ENCODE assay signal across 33 cellular contexts in the genomic region with DNA sequence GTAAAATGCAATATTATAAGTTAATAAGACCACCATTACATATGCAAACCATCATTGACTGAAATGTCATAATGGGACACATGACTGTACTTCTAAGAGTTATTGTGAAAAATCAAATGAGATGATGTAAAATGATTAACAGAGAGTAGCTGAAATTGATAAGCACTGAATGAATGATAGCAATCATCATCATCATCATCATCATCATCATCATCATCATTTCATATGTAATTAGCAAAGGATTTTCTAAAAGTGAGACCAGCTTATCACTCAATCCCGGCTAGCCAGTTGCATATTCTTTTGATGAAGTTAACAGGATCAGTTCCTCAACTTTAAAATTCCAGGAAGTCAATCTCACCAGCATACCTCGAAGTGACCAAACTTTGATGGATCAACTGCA.
"Had no signal": no experiment of that assay in that cellular context is flagged by ENCODE, and none has a peak within 500 bp of the region (broad histone marks: within the 10 kb centered on the region; RNA-seq: fewer than 3 reads in every experiment).

No MANE protein-coding gene starts in this region.

- DNase-seq: Karpas-422, Kasumi-1, MG63, MM.1S, MV-4-11, NCI-H1092, NCI-H1092 treated with DMSO at 0.1 percent for 48 hours, NCI-H1105, NCI-H1105 treated with DMSO at 0.1 percent for 48 hours, NCI-H1417, NCI-H1417 treated with DMSO at 0.1 percent for 48 hours, NCI-H1436, NCI-H1436 treated with DMSO at 0.1 percent for 48 hours, NCI-H146, NCI-H1694, NCI-H1694 treated with DMSO at 0.1 percent for 48 hours, NCI-H187, NCI-H187 treated with DMSO at 0.1 percent for 48 hours, NCI-H1930, NCI-H2029, NCI-H2029 treated with DMSO at 0.1 percent for 48 hours, NCI-H2081, NCI-H2081 treated with DMSO at 0.1 percent for 48 hours, NCI-H2107, NCI-H2171, NCI-H2171 treated with DMSO at 0.1 percent for 48 hours, NCI-H2227 treated with DMSO at 0.1 percent for 48 hours, NCI-H226, NCI-H345, NCI-H446, NCI-H446 treated with DMSO at 0.1 percent for 48 hours, NCI-H510A, NCI-H510A treated with DMSO at 0.1 percent for 48 hours had no signal

- H3K9me3 ChIP-seq: MG63 had no signal

- H3K36me3 ChIP-seq: MG63 had no signal

- H3K27me3 ChIP-seq: MG63 had no signal

- H3K4me3 ChIP-seq: MG63 had no signal
